In genomic region chr22:49899530-49899929, GRCh38 we compare ENCODE assay signal across 13 cellular contexts. TPM values are rescaled to one million over a fixed set of nuclear protein-coding genes. Genes with fewer than 3 reads are reported as not detected.
DNase-seq lines count a peak whose midpoint lies in the region; ATAC-seq and TF ChIP-seq lines count a peak whose summit lies in the region.
"Had no signal": no experiment of that assay in that cellular context is flagged by ENCODE, and none has a peak within 500 bp of the region (broad histone marks: within the 10 kb centered on the region; RNA-seq: fewer than 3 reads in every experiment).

No MANE protein-coding gene starts in this region.

- H3K18ac ChIP-seq in IMR-90 (ENCODE audit: low read depth, low read length) = no peak overlapping the region

- H2BK20ac ChIP-seq in IMR-90 (ENCODE audit: low read depth, low read length) = no peak overlapping the region

- H3K4me3 ChIP-seq in mammary epithelial cell (replicated peaks in 1 of 3; ENCODE audit: insufficient read depth in 1 of 3, low read depth in 2 of 3, low read length in 3 of 3) = no peak overlapping the region
- H3K4me3 ChIP-seq in breast epithelium = no peak overlapping the region
- no peak overlapping the region for H3K4me3 ChIP-seq in IMR-90 (ENCODE audit: insufficient read depth, low read depth, low read length)
- no peak overlapping the region for H3K4me3 ChIP-seq in upper lobe of right lung
- H3K4me3 ChIP-seq in upper lobe of left lung = no peak overlapping the region

- TF ChIP-seq RAD21 in IMR-90 (IDR thresholded peaks at IDR 0.05; ENCODE audit: low read length) = no peak

- H3K27ac Mint-ChIP-seq in immature natural killer cell = peak overlapping the region in 2 of 6 donors; percentile 34 to 75
- H3K27ac Mint-ChIP-seq: HFFc6 had no signal

- H3K79me2 ChIP-seq in mammary epithelial cell (ENCODE audit: insufficient read depth, low read length) = no peaks in the 10 kb centered on the region

- peaks cover 14% of the 10 kb centered on the region for H3K9me1 ChIP-seq in IMR-90 (ENCODE audit: insufficient read depth, low read length)

- in situ Hi-C loops in mammary epithelial cell (cut with MboI; ENCODE audit: low sequenced_read_pairs in 2 of 2) = no loop called here
- in situ Hi-C loops in IMR-90 (cut with MboI; ENCODE audit: low sequenced_read_pairs) = no loop called here

- H2AFZ ChIP-seq in mammary epithelial cell (ENCODE audit: low read depth, low read length) (no peak overlapping the region), IMR-90 (replicated peaks; ENCODE audit: low read length, poor library complexity) (no peak overlapping the region)

- no peak for TF ChIP-seq EP300 in upper lobe of left lung (IDR thresholded peaks at IDR 0.05)

- no peak overlapping the region for H4K5ac ChIP-seq in IMR-90 (ENCODE audit: low read depth, low read length)

- no peaks in the 10 kb centered on the region for H3K9me3 Mint-ChIP-seq in immature natural killer cell
- H3K9me3 Mint-ChIP-seq: HFFc6 had no signal

- no peak overlapping the region for H3K56ac ChIP-seq in IMR-90 (ENCODE audit: extremely low read depth, insufficient read depth, low read length)

- no peak overlapping the region for H3K4ac ChIP-seq in IMR-90 (ENCODE audit: low read depth, low read length)

- H3K4me2 ChIP-seq in mammary epithelial cell (ENCODE audit: insufficient read depth, low read depth, low read length) = no peak overlapping the region
- no peak overlapping the region for H3K4me2 ChIP-seq in IMR-90 (ENCODE audit: low read depth, low read length)

- H3K23ac ChIP-seq in IMR-90 (ENCODE audit: low read depth, low read length) = no peak overlapping the region

- H3K4me3 Mint-ChIP-seq in immature natural killer cell = no peak overlapping the region
- H3K4me3 Mint-ChIP-seq: CD4-positive, alpha-beta memory T cell; HFFc6 had no signal

- WGBS in mammary epithelial cell (ENCODE audit: low coverage, missing lambda C conversion rate) = 95% methylated on average over 6 of the region's 6 CpGs
- no CpG with 5 or more reads among the region's 6 CpGs for WGBS in IMR-90 (ENCODE audit: extremely low coverage in 2 of 2, insufficient read length in 1 of 2), 2 experiments
- WGBS in upper lobe of left lung, 2 donors = 77 to 89% methylated on average over 6 of the region's 6 CpGs

- DNase-seq in mammary epithelial cell (peak; percentile 28), breast epithelium (ENCODE audit: low spot score in 2 of 2) (no peak), IMR-90 (no peak), immature natural killer cell (peak in 2 of 3 donors; percentile 26 to 43), upper lobe of right lung (peak; percentile 7), HPDE6-E6E7 (ENCODE audit: extremely low spot score) (no peak), upper lobe of left lung (no peak)
- DNase-seq: ACHN; C1 segment of cervical spinal cord; CD4-positive, alpha-beta memory T cell; DMS79; HCEC 1CT; HFFc6 had no signal

- H3K36me3 ChIP-seq in mammary epithelial cell (ENCODE audit: insufficient read depth, low read length) = no peaks in the 10 kb centered on the region
- peaks cover 4% of the 10 kb centered on the region for H3K36me3 ChIP-seq in breast epithelium
- H3K36me3 ChIP-seq in IMR-90 (ENCODE audit: control insufficient read depth, insufficient read depth, low read length) = peaks cover 32% of the 10 kb centered on the region
- H3K36me3 ChIP-seq in upper lobe of right lung = peaks cover 36% of the 10 kb centered on the region
- peaks cover 10 to 44% (median 27%) of the 10 kb centered on the region in 4 donors for H3K36me3 ChIP-seq in upper lobe of left lung

- ATAC-seq in IMR-90 (ENCODE audit: low read depth) = no peak
- ATAC-seq in upper lobe of right lung = no peak
- ATAC-seq in upper lobe of left lung (ENCODE audit: low FRiP score in 2 of 2) = no peak

- no peaks in the 10 kb centered on the region for H3K4me1 ChIP-seq in mammary epithelial cell (ENCODE audit: insufficient read depth, low read length)
- no peaks in the 10 kb centered on the region for H3K4me1 ChIP-seq in breast epithelium
- no peaks in the 10 kb centered on the region for H3K4me1 ChIP-seq in IMR-90 (ENCODE audit: control insufficient read depth, insufficient read depth, low read length)
- H3K4me1 ChIP-seq in upper lobe of right lung = no peaks in the 10 kb centered on the region
- no peaks in the 10 kb centered on the region for H3K4me1 ChIP-seq in upper lobe of left lung

- H4K20me1 ChIP-seq in mammary epithelial cell (ENCODE audit: insufficient read depth, low read length) = no peaks in the 10 kb centered on the region
- peaks cover 18% of the 10 kb centered on the region for H4K20me1 ChIP-seq in IMR-90 (ENCODE audit: insufficient read depth, low read length)

- H4K8ac ChIP-seq in IMR-90 (ENCODE audit: low read depth in 2 of 2, low read length in 2 of 2) = no peak overlapping the region

- intact Hi-C loops in mammary epithelial cell (cut with micrococcal nuclease) (no loop called here), breast epithelium (cut with DNase I; ENCODE audit: low total_unique reads) (no loop called here), IMR-90 (cut with micrococcal nuclease) (no loop called here), upper lobe of right lung (cut with DNase I) (no loop called here)

- H3K14ac ChIP-seq in IMR-90 (replicated peaks; ENCODE audit: low read depth, low read length) = no peak overlapping the region

- POLR2A ChIA-PET in IMR-90 (lab: Charles Lee; ENCODE audit: unreplicated experiment) = no interaction called here

- CTCF ChIA-PET in mammary epithelial cell (lab: Charles Lee; ENCODE audit: low non-redundant PET) = no interaction called here
- CTCF ChIA-PET in IMR-90 (lab: Yijun Ruan, JAX) = no interaction called here

- TF ChIP-seq CTCF in mammary epithelial cell (conservative IDR thresholded peaks at IDR 0.05 in 1 of 2, IDR thresholded peaks at IDR 0.05 in 1 of 2; ENCODE audit: extremely low read depth in 1 of 2, insufficient read depth in 1 of 2, low read depth in 1 of 2, low read length in 2 of 2) (no peak), breast epithelium (IDR thresholded peaks at IDR 0.05) (no peak), IMR-90 (conservative IDR thresholded peaks at IDR 0.05; ENCODE audit: low read depth, low read length) (no peak), upper lobe of right lung (IDR thresholded peaks at IDR 0.05) (no peak), upper lobe of left lung (IDR thresholded peaks at IDR 0.05) (no peak)

- peaks cover 14 to 20% (median 17%) of the 10 kb centered on the region in 3 donors for H3K36me3 Mint-ChIP-seq in immature natural killer cell

- H3K79me1 ChIP-seq in IMR-90 (ENCODE audit: low read depth in 1 of 2, low read length in 2 of 2) = peaks cover 4 to 28% of the 10 kb centered on the region in 2 experiments; a peak in 2 of 4 replicates

- H3K27ac ChIP-seq in mammary epithelial cell (ENCODE audit: insufficient read depth, low read depth, low read length) = no peak overlapping the region
- H3K27ac ChIP-seq in breast epithelium = no peak overlapping the region
- no peak overlapping the region for H3K27ac ChIP-seq in IMR-90 (ENCODE audit: insufficient read depth, low read length)
- no peak overlapping the region for H3K27ac ChIP-seq in upper lobe of right lung
- no peak overlapping the region for H3K27ac ChIP-seq in upper lobe of left lung

- no peak overlapping the region for H2BK5ac ChIP-seq in IMR-90 (ENCODE audit: low read depth, low read length, poor library complexity, severe bottlenecking)

- H4K91ac ChIP-seq in IMR-90 (ENCODE audit: insufficient read depth, low read depth, low read length) = no peak overlapping the region

- dilution Hi-C loops in mammary epithelial cell (cut with HindIII; ENCODE audit: low sequenced_read_pairs) = no loop called here
- dilution Hi-C loops in IMR-90 (cut with HindIII; ENCODE audit: low sequenced_read_pairs, unreplicated experiment) = no loop called here

- peaks cover 6 to 9% of the 10 kb centered on the region in 2 donors for H3K4me1 Mint-ChIP-seq in immature natural killer cell

- no peak overlapping the region for H2BK120ac ChIP-seq in IMR-90 (ENCODE audit: low read depth, low read length)

- no peak overlapping the region for H2BK15ac ChIP-seq in IMR-90 (ENCODE audit: low read depth, low read length)

- BruUV-seq in mammary epithelial cell (replicated peaks; lab: Mats Ljungman, UMichigan) (no TSS peak), IMR-90 (replicated peaks; lab: Mats Ljungman, UMichigan) (no TSS peak)

- no peaks in the 10 kb centered on the region for H3K9me3 ChIP-seq in mammary epithelial cell (replicated peaks; ENCODE audit: insufficient read depth, low read length)
- no peaks in the 10 kb centered on the region for H3K9me3 ChIP-seq in breast epithelium
- H3K9me3 ChIP-seq in IMR-90 (ENCODE audit: control insufficient read depth, insufficient read depth, low read length) = no peaks in the 10 kb centered on the region; the same call in 1 of the 2 replicates
- no peaks in the 10 kb centered on the region for H3K9me3 ChIP-seq in upper lobe of right lung
- no peaks in the 10 kb centered on the region for H3K9me3 ChIP-seq in upper lobe of left lung

- H3K27me3 ChIP-seq in mammary epithelial cell (ENCODE audit: insufficient read depth, low read length) = no peaks in the 10 kb centered on the region
- no peaks in the 10 kb centered on the region for H3K27me3 ChIP-seq in breast epithelium
- no peaks in the 10 kb centered on the region for H3K27me3 ChIP-seq in IMR-90 (ENCODE audit: control insufficient read depth, insufficient read depth, low read length)
- no peaks in the 10 kb centered on the region for H3K27me3 ChIP-seq in upper lobe of right lung
- no peaks in the 10 kb centered on the region for H3K27me3 ChIP-seq in upper lobe of left lung

- peak overlapping the region; percentile 28 for H2AK9ac ChIP-seq in IMR-90 (replicated peaks; ENCODE audit: low read depth, low read length, poor library complexity)

- no peak overlapping the region for H2AK5ac ChIP-seq in IMR-90 (ENCODE audit: low read depth, low read length)

- H3K27me3 Mint-ChIP-seq in immature natural killer cell (ENCODE audit: low read depth in 3 of 3) = peaks cover 5 to 6% (median 5%) of the 10 kb centered on the region in 3 donors
- H3K27me3 Mint-ChIP-seq: CD4-positive, alpha-beta memory T cell had no signal

- H3K9ac ChIP-seq in mammary epithelial cell (ENCODE audit: insufficient read depth, low read length) (no peak overlapping the region), IMR-90 (ENCODE audit: low read depth, low read length) (no peak overlapping the region)

- TF ChIP-seq POLR2A in breast epithelium (IDR thresholded peaks at IDR 0.05) (no peak), IMR-90 (IDR thresholded peaks at IDR 0.05; ENCODE audit: low read depth, low read length) (no peak), upper lobe of left lung (IDR thresholded peaks at IDR 0.05) (no peak)

RNA-seq across cellular contexts. Expression of gene ALG12, which starts 18.7 kb away (rescaled TPM):
- total RNA-seq in mammary epithelial cell (10 to 100 TPM; 19.0 to 19.9 TPM), breast epithelium (10 to 100 TPM; 16.6 to 22.4 (median 19.7) TPM), IMR-90 (2012; rRNA removed) (5.6 and 7.2 TPM in 2 replicates), upper lobe of right lung (28.1 TPM), upper lobe of left lung (10 to 100 TPM; 14.2 to 32.5 (median 22.3) TPM)
- polyA plus RNA-seq in mammary epithelial cell (12.6 TPM), IMR-90 (2012; rRNA removed) (10.9 and 11.2 TPM in 2 replicates), immature natural killer cell (10 to 100 TPM; 11.7 to 26.6 (median 12.6) TPM)
- 3.8 TPM for polyA minus RNA-seq in mammary epithelial cell
- 18.8 and 22.7 TPM in 2 replicates for polyA plus RNA-seq in IMR-90 (2012; cell fraction: cytosol; rRNA removed)
- 13.5 and 24.8 TPM in 2 replicates for polyA plus RNA-seq in IMR-90 (2012; cell fraction: nucleus; rRNA removed; ENCODE audit: low replicate concordance)

RNA-seq across cellular contexts. Expression of gene CRELD2, which starts 18.9 kb away (rescaled TPM):
- total RNA-seq in mammary epithelial cell (10 to 100 TPM; 26.5 to 51.5 TPM), breast epithelium (10 to 100 TPM; 20.6 to 59.3 (median 39.5) TPM), IMR-90 (2012; rRNA removed) (36.1 and 36.2 TPM in 2 replicates), upper lobe of right lung (44.2 TPM), upper lobe of left lung (10 to 100 TPM; 31.2 to 72.6 (median 46.9) TPM)
- polyA plus RNA-seq in mammary epithelial cell (63.8 TPM), IMR-90 (2012; rRNA removed) (70.7 and 82.0 TPM in 2 replicates), immature natural killer cell (10 to 100 TPM; 61.3 to 94.8 (median 76.9) TPM)
- polyA minus RNA-seq in mammary epithelial cell = 22.6 TPM
- polyA plus RNA-seq in IMR-90 (2012; cell fraction: cytosol; rRNA removed) = 110 and 153 TPM in 2 replicates
- polyA plus RNA-seq in IMR-90 (2012; cell fraction: nucleus; rRNA removed; ENCODE audit: low replicate concordance) = 79.2 and 119 TPM in 2 replicates

RNA-seq across cellular contexts. Expression of gene ZBED4, which starts 45.9 kb away (rescaled TPM):
- total RNA-seq in mammary epithelial cell (10 to 100 TPM; 16.8 to 20.7 TPM), breast epithelium (10 to 100 TPM in 2 of 3 donors, 1 to 10 TPM in 1; 7.5 to 11.3 (median 10.5) TPM), IMR-90 (2012; rRNA removed) (9.3 and 10.6 TPM in 2 replicates), upper lobe of right lung (11.8 TPM), upper lobe of left lung (10 to 100 TPM; 10.8 to 19.9 (median 15.5) TPM)
- polyA plus RNA-seq in mammary epithelial cell (6.3 TPM), IMR-90 (2012; rRNA removed) (9.6 and 10.5 TPM in 2 replicates), immature natural killer cell (1 to 10 TPM; 4.1 to 9.7 (median 4.6) TPM)
- polyA minus RNA-seq in mammary epithelial cell = 19.3 TPM
- 6.7 and 7.1 TPM in 2 replicates for polyA plus RNA-seq in IMR-90 (2012; cell fraction: cytosol; rRNA removed)
- polyA plus RNA-seq in IMR-90 (2012; cell fraction: nucleus; rRNA removed; ENCODE audit: low replicate concordance) = 11.9 and 13.8 TPM in 2 replicates

Comparison
In these comparisons a context has a peak if more than half of its experiments do, and no peak if none do; other contexts are left out.
1. DNase-seq: peak in mammary epithelial cell (single experiment), immature natural killer cell (2 of 3) and upper lobe of right lung (single experiment); none in breast epithelium (0 of 2), IMR-90 (single experiment), HPDE6-E6E7 (single experiment) and upper lobe of left lung (0 of 2).